In the genomic region with DNA sequence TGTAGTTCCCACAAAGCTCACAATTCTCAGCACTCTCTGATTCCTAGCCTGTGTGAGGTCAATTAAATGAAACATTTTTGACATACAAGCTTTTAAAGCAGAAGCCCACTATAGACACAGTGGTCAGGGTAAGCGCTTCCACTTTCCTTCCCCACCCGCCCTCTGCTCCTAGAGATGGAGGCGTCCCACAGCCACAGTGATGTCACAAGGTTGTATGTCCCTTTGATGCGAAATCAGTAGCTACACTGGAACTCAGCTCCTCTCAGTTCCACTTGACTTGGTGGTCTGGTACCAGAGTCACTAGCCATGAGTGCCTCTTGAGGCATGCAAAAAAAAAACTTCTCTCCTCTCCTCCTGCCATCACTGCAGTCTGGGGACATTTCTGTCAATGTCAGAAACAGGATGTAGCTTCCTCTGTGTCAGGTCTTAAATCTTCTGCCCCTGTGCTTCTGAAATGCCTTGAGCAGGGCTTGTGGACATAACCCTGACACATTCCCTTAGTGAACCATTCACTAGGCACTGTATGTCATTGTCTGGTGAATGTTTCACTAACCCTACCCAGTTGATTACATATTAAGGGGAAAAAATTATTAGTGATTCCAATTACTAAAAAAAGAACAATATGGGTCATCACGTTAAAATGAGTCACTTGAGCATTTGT, we compare ENCODE assay signal across 16 cellular contexts. TPM values are rescaled to one million over a fixed set of nuclear protein-coding genes. Genes with fewer than 3 reads are reported as not detected.
DNase-seq lines count a peak whose midpoint lies in the region; ATAC-seq, FAIRE-seq and TF ChIP-seq lines count a peak whose summit lies in the region.
"Had no signal": no experiment of that assay in that cellular context is flagged by ENCODE, and none has a peak within 500 bp of the region (broad histone marks: within the 10 kb centered on the region; RNA-seq: fewer than 3 reads in every experiment).

No MANE protein-coding gene starts in this region.

- no peak overlapping the region for H3K4me3 ChIP-seq in GM12878
- H3K4me3 ChIP-seq: gastroesophageal sphincter had no signal

- SMC1A ChIA-PET in GM12878 (lab: Charles Lee; ENCODE audit: uncharacterized antibody, unreplicated experiment), result interaction anchor here (0.9 to 2.4 kb wide), 11 partner anchors 9 to 189 kb away, joined by 3 to 12 read pairs (median 4); no protein-coding TSS in a partner anchor

- no peaks in the 10 kb centered on the region for H3K36me3 Mint-ChIP-seq in activated naive CD4-positive, alpha-beta T cell treated with anti-CD3 and anti-CD28 coated beads for 36 hours (ENCODE audit: low read depth)

- no peaks in the 10 kb centered on the region; the same call in 1 of the 2 replicates for H3K4me1 ChIP-seq in GM12878 (ENCODE audit: control insufficient read depth, insufficient read depth, low read length)
- H3K4me1 ChIP-seq: gastroesophageal sphincter had no signal

- in situ Hi-C loops in ACHN (cut with HindIII; ENCODE audit: low pct_ligation_motif_present, low pct_unique_long_range_greater_than_20kb, low sequenced_read_pairs), result no loop called here
- in situ Hi-C loops in GM12878 (cut with MboI), result no loop called here

- POLR2A ChIA-PET in GM12878 (lab: Charles Lee), result interaction anchor here (0.7 to 0.8 kb wide), 2 partner anchors 10 to 16 kb away, joined by 3 read pairs; no protein-coding TSS in a partner anchor

- 63% methylated on average over 5 of the region's 5 CpGs for WGBS in GM12878 (ENCODE audit: insufficient coverage, insufficient replicate concordance, low lambda C conversion rate, missing lambda C conversion rate)

- no peak overlapping the region for H3K27ac Mint-ChIP-seq in activated naive CD4-positive, alpha-beta T cell treated with anti-CD3 and anti-CD28 coated beads for 36 hours

- no peak overlapping the region for H3K4me3 Mint-ChIP-seq in activated naive CD4-positive, alpha-beta T cell treated with anti-CD3 and anti-CD28 coated beads for 36 hours

- DNase-seq in ACHN (peak; percentile 83), GM12878 (ENCODE audit: low read depth, low spot score) (peak; percentile 48), D341Med (ENCODE audit: low spot score) (no peak), ecto neural progenitor cell (ENCODE audit: low spot score) (no peak)
- DNase-seq in activated naive CD4-positive, alpha-beta T cell treated with anti-CD3 and anti-CD28 coated beads for 36 hours, result no peak
- DNase-seq: amygdala, DND-41, NCI-H345, posterior cingulate gyrus had no signal

- H3K9me3 ChIP-seq in GM12878 (replicated peaks; ENCODE audit: control insufficient read depth, insufficient read depth, low read length), result no peaks in the 10 kb centered on the region; the same call in 2 of the 3 replicates
- H3K9me3 ChIP-seq: gastroesophageal sphincter had no signal

- no peak for FAIRE-seq in GM12878 (lab: Jason Lieb, UNC)

- H3K4me1 Mint-ChIP-seq in activated naive CD4-positive, alpha-beta T cell treated with anti-CD3 and anti-CD28 coated beads for 36 hours (ENCODE audit: low read depth), result no peaks in the 10 kb centered on the region

- no peaks in the 10 kb centered on the region for H3K36me3 ChIP-seq in GM12878 (ENCODE audit: control insufficient read depth in 2 of 2, insufficient read depth in 2 of 2, low read length in 1 of 2)

- H2AFZ ChIP-seq in GM12878 (ENCODE audit: control insufficient read depth, low read depth, low read length), result no peak overlapping the region

- no peaks in the 10 kb centered on the region for H3K27me3 ChIP-seq in GM12878 (replicated peaks in 1 of 2; ENCODE audit: control insufficient read depth in 2 of 2, insufficient read depth in 2 of 2, low read length in 1 of 2)
- H3K27me3 ChIP-seq: gastroesophageal sphincter had no signal

- CTCF ChIA-PET in GM12878 (lab: Yijun Ruan, JAX), result interaction anchor here (1.2 to 2.6 kb wide), 4 partner anchors 11 to 251 kb away, joined by 3 to 11 read pairs (median 4); no protein-coding TSS in a partner anchor
- CTCF ChIA-PET in activated naive CD4-positive, alpha-beta T cell treated with anti-CD3 and anti-CD28 coated beads for 36 hours (lab: Charles Lee), result interaction anchor here (1.2 kb wide), 1 partner anchor 15 kb away, joined by 6 read pairs; no protein-coding TSS in a partner anchor

- H3K9me3 Mint-ChIP-seq in activated naive CD4-positive, alpha-beta T cell treated with anti-CD3 and anti-CD28 coated beads for 36 hours, result no peaks in the 10 kb centered on the region

- H4K20me1 ChIP-seq in GM12878 (ENCODE audit: control insufficient read depth, insufficient read depth), result no peaks in the 10 kb centered on the region

- TF ChIP-seq CTCF in GM12878 (IDR thresholded peaks at IDR 0.05 in 2 of 3, conservative IDR thresholded peaks at IDR 0.05 in 1 of 3; ENCODE audit: control insufficient read depth in 2 of 3, extremely low read depth in 1 of 3, insufficient read depth in 1 of 3, low read depth in 3 of 3, low read length in 3 of 3), result no peak

- H3K27ac ChIP-seq in GM12878 (ENCODE audit: control insufficient read depth, insufficient read depth), result no peak overlapping the region
- H3K27ac ChIP-seq: gastroesophageal sphincter, RWPE1 had no signal

- no TSS peak for BruUV-seq in GM12878 (replicated peaks; lab: Mats Ljungman, UMichigan)

- no peak for TF ChIP-seq RAD21 in GM12878 (IDR thresholded peaks at IDR 0.05; ENCODE audit: insufficient read depth, low read depth, low read length)

- ATAC-seq in GM19438 (IDR thresholded peaks at IDR 0.05; ENCODE audit: low read depth, unreplicated experiment), result peak; percentile 72
- peak; percentile 72 for ATAC-seq in HG03066 (IDR thresholded peaks at IDR 0.05; ENCODE audit: low read depth, unreplicated experiment)
- ATAC-seq in GM12878, result peak; percentile 85
- no peak for ATAC-seq in HG02852 (IDR thresholded peaks at IDR 0.05; ENCODE audit: unreplicated experiment)
- ATAC-seq: gastroesophageal sphincter had no signal

- RAD21 ChIA-PET in GM12878 (lab: Charles Lee; ENCODE audit: unreplicated experiment), result interaction anchor here (0.6 to 1.9 kb wide), 6 partner anchors 10 to 852 kb away, joined by 3 to 7 read pairs (median 3); partner anchors contain the start of gene GCC2

- H3K4me2 ChIP-seq in GM12878 (ENCODE audit: control insufficient read depth, insufficient read depth), result no peak overlapping the region

- intact Hi-C loops in GM12878 (cut with micrococcal nuclease; ENCODE audit: unreplicated experiment), result no loop called here
- intact Hi-C loops in activated naive CD4-positive, alpha-beta T cell treated with anti-CD3 and anti-CD28 coated beads for 36 hours (cut with micrococcal nuclease), result no loop called here

- H3K79me2 ChIP-seq in GM12878 (ENCODE audit: control insufficient read depth, insufficient read depth, low read length), result no peaks in the 10 kb centered on the region

- TF ChIP-seq EP300 in GM12878 (IDR thresholded peaks at IDR 0.05; ENCODE audit: borderline replicate concordance in 1 of 2, control insufficient read depth in 1 of 2, low read depth in 2 of 2, low read length in 2 of 2), result peak in 1 of 2 experiments; percentile 24; a peak in 1 of 4 replicates

- H3K27me3 Mint-ChIP-seq in activated naive CD4-positive, alpha-beta T cell treated with anti-CD3 and anti-CD28 coated beads for 36 hours (ENCODE audit: low read depth), result peaks cover 6% of the 10 kb centered on the region

- no peak overlapping the region for H3K9ac ChIP-seq in GM12878 (ENCODE audit: control insufficient read depth, insufficient read depth, low read length)

- TF ChIP-seq POLR2A in GM12878 (IDR thresholded peaks at IDR 0.05; ENCODE audit: low read depth, low read length), result no peak

TF ChIP-seq in GM12878, 131 proteins besides CTCF, POLR2A, EP300 and RAD21 (continues in another document):
- 0 out of 2 replicates have a peak, but pooled peaks have one; percentile 12 for TF ChIP-seq IKZF1 (conservative IDR thresholded peaks at IDR 0.05)
- TF ChIP-seq, protein P1, sequence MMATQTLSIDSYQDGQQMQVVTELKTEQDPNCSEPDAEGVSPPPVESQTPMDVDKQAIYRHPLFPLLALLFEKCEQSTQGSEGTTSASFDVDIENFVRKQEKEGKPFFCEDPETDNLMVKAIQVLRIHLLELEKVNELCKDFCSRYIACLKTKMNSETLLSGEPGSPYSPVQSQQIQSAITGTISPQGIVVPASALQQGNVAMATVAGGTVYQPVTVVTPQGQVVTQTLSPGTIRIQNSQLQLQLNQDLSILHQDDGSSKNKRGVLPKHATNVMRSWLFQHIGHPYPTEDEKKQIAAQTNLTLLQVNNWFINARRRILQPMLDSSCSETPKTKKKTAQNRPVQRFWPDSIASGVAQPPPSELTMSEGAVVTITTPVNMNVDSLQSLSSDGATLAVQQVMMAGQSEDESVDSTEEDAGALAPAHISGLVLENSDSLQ (IDR thresholded peaks at IDR 0.05), result peak; percentile 21; the same call in 1 of the 2 replicates

RNA-seq across cellular contexts. Expression of gene SULT1C4, which starts 7.8 kb away (rescaled TPM):
- total RNA-seq in GM12878 (2013; cell fraction: nucleolus; rRNA removed), result not detected in 2 replicates
- total RNA-seq in GM12878 (2014; rRNA removed), result not detected in 2 replicates
- not detected in 2 replicates for total RNA-seq in GM12878 (2014; rRNA removed; fragmentation: Illumina TruSeq; extraction: Trizol)
- total RNA-seq in GM12878 (2021), result not detected in 2 replicates
- not detected for polyA plus RNA-seq in GM12878 (2011; ENCODE audit: low read depth)
- polyA plus RNA-seq in GM12878 (2011; rRNA removed), result not detected in 2 replicates
- not detected in 2 replicates for polyA plus RNA-seq in GM12878 (2011; cell fraction: cytosol; rRNA removed)
- polyA plus RNA-seq in GM12878 (2011; cell fraction: nucleus; rRNA removed), result not detected in 2 replicates
- polyA plus RNA-seq in GM12878 (2012), result not detected in 2 replicates
- not detected in 2 replicates for polyA plus RNA-seq in GM12878 (2014; fragmentation: Illumina TruSeq; extraction: Trizol)
- not detected for polyA plus RNA-seq in GM12878 (2014; fragmentation: Nextera tagmentation; extraction: Ambion mirVana)
- 0.04 TPM in 1 of 2 replicates, not detected in the other for polyA plus RNA-seq in GM12878 (2014; rRNA removed)
- not detected for polyA plus RNA-seq in GM12878 (2016; fragmentation: Nextera tagmentation; extraction: Ambion mirVana)
- polyA minus RNA-seq in GM12878 (2011; rRNA and poly(A)+ RNA removed), result not detected in 2 replicates
- polyA minus RNA-seq in GM12878 (2011; cell fraction: cytosol; rRNA and poly(A)+ RNA removed), result not detected in 2 replicates
- polyA minus RNA-seq in GM12878 (2011; cell fraction: nucleus; rRNA and poly(A)+ RNA removed), result not detected in 2 replicates
- total RNA-seq in activated naive CD4-positive, alpha-beta T cell treated with anti-CD3 and anti-CD28 coated beads for 36 hours, result not detected
- total RNA-seq: A673, LHCN-M2 had no signal

Comparison
In these comparisons a context has a peak if more than half of its experiments do, and no peak if none do; other contexts are left out.
1. DNase-seq: peak in ACHN (single experiment) and GM12878 (single experiment); none in activated naive CD4-positive, alpha-beta T cell treated with anti-CD3 and anti-CD28 coated beads for 36 hours (single experiment), D341Med (single experiment) and ecto neural progenitor cell (single experiment).